In the genomic region with DNA sequence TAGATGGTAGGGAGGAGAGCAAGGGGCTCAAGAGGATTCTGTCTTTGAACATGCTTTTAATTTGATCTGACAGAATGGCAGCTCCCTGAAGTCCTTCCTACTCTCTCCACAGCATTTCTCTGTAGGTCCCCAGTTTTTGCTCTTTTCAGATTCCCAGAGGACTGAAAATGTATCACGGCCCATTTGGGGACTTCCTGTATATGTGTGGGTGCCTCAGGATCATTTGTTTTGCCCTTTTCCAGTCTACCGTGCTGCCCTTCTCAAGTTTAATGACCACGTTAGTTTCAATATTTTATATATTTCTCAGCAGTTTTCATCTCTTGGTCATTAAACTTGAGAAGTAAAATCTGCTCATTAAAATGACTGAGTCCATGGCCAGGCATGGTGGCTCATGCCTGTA, we compare ENCODE assay signal across 12 cellular contexts. TPM values are rescaled to one million over a fixed set of nuclear protein-coding genes. Genes with fewer than 3 reads are reported as not detected.
A peak's percentile ranks its signal among the peaks of the same experiment; 100 is the strongest.
DNase-seq lines count a peak whose midpoint lies in the region; ATAC-seq and TF ChIP-seq lines count a peak whose summit lies in the region.
"Had no signal": no experiment of that assay in that cellular context is flagged by ENCODE, and none has a peak within 500 bp of the region (broad histone marks: within the 10 kb centered on the region; RNA-seq: fewer than 3 reads in every experiment).

No MANE protein-coding gene starts in this region.

- no peaks in the 10 kb centered on the region for H3K9me3 ChIP-seq in tibial artery
- H3K9me3 ChIP-seq: testis had no signal

- H3K4me3 ChIP-seq in tibial artery, result no peak overlapping the region
- H3K4me3 ChIP-seq: skin epidermis, testis had no signal

- H3K27me3 ChIP-seq in tibial artery, result no peaks in the 10 kb centered on the region
- H3K27me3 ChIP-seq: testis had no signal

- peak overlapping the region; percentile 94 to 98 for H3K27ac ChIP-seq in tibial artery
- H3K27ac ChIP-seq: testis had no signal

- CTCF ChIA-PET in T-cell (lab: Charles Lee), result interaction anchor here in 1 of 2 donors (0.5 kb wide), 1 partner anchor 323 kb away, joined by 5 read pairs; no protein-coding TSS in a partner anchor

- H3K4me1 ChIP-seq in tibial artery, result peaks cover 0 to 63% (median 18%) of the 10 kb centered on the region in 4 donors
- H3K4me1 ChIP-seq: testis had no signal

- no peaks in the 10 kb centered on the region for H3K36me3 Mint-ChIP-seq in activated naive CD4-positive, alpha-beta T cell treated with anti-CD3 and anti-CD28 coated beads, Interleukin-2, amount 50 U/mL, for 24 hours
- peaks cover 5% of the 10 kb centered on the region for H3K36me3 Mint-ChIP-seq in T-cell
- no peaks in the 10 kb centered on the region for H3K36me3 Mint-ChIP-seq in immature natural killer cell

- intact Hi-C loops in tibial artery (cut with DNase I; ENCODE audit: low total_unique reads), result loop anchor here (10.0 kb wide), 2 partner anchors 88 to 142 kb away; no protein-coding TSS in a partner anchor

- DNase-seq in activated naive CD4-positive, alpha-beta T cell (lab: John Stamatoyannopoulos, UW), result no peak
- no peak for DNase-seq in T-cell
- DNase-seq in immature natural killer cell, result no peak
- no peak for DNase-seq in tibial artery
- no peak for DNase-seq in NCI-H2029 treated with DMSO at 0.1 percent for 48 hours (lab: John Stamatoyannopoulos, UW)
- no peak for DNase-seq in NCI-H146 treated with DMSO at 0.1 percent for 48 hours (lab: John Stamatoyannopoulos, UW; ENCODE audit: unreplicated experiment)
- DNase-seq: DMS53, NCI-H1105 treated with DMSO at 0.1 percent for 48 hours, testis had no signal

- H3K27ac Mint-ChIP-seq in activated naive CD4-positive, alpha-beta T cell treated with anti-CD3 and anti-CD28 coated beads, Interleukin-2, amount 50 U/mL, for 24 hours, result no peak overlapping the region
- H3K27ac Mint-ChIP-seq in T-cell (peak overlapping the region in 1 of 2 donors; percentile 93), immature natural killer cell (peak overlapping the region; percentile 79 to 93 (median 87))

- H3K9me3 Mint-ChIP-seq in activated naive CD4-positive, alpha-beta T cell treated with anti-CD3 and anti-CD28 coated beads, Interleukin-2, amount 50 U/mL, for 24 hours, result no peaks in the 10 kb centered on the region
- H3K9me3 Mint-ChIP-seq in T-cell, result no peaks in the 10 kb centered on the region
- H3K9me3 Mint-ChIP-seq in immature natural killer cell, result no peaks in the 10 kb centered on the region

- no peak for ATAC-seq in T-cell (replicated peaks in 1 of 4)
- ATAC-seq in HG03342 (IDR thresholded peaks at IDR 0.05; ENCODE audit: unreplicated experiment), result no peak

- TF ChIP-seq CTCF in tibial artery (IDR thresholded peaks at IDR 0.05), result no peak

- H3K4me3 Mint-ChIP-seq in activated naive CD4-positive, alpha-beta T cell treated with anti-CD3 and anti-CD28 coated beads, Interleukin-2, amount 50 U/mL, for 24 hours, result peak overlapping the region; percentile 90
- H3K4me3 Mint-ChIP-seq in T-cell (peak overlapping the region; percentile 87 to 96 (median 88)), immature natural killer cell (peak overlapping the region; percentile 44 to 98 (median 95))

- POLR2A ChIA-PET in T-cell (lab: Charles Lee), result no interaction called here

- H3K36me3 ChIP-seq in tibial artery, result no peaks in the 10 kb centered on the region

- no peaks in the 10 kb centered on the region for H3K27me3 Mint-ChIP-seq in activated naive CD4-positive, alpha-beta T cell treated with anti-CD3 and anti-CD28 coated beads, Interleukin-2, amount 50 U/mL, for 24 hours
- no peaks in the 10 kb centered on the region for H3K27me3 Mint-ChIP-seq in T-cell
- H3K27me3 Mint-ChIP-seq in immature natural killer cell (ENCODE audit: low read depth in 3 of 3), result peaks cover 0 to 3% (median 1%) of the 10 kb centered on the region in 3 donors

- peaks cover 68% of the 10 kb centered on the region for H3K4me1 Mint-ChIP-seq in activated naive CD4-positive, alpha-beta T cell treated with anti-CD3 and anti-CD28 coated beads, Interleukin-2, amount 50 U/mL, for 24 hours
- peaks cover 56 to 67% (median 67%) of the 10 kb centered on the region in 3 donors for H3K4me1 Mint-ChIP-seq in T-cell
- H3K4me1 Mint-ChIP-seq in immature natural killer cell, result peaks cover 26 to 38% of the 10 kb centered on the region in 2 donors

RNA-seq across cellular contexts. Expression of a gene that starts 2.3 kb away (rescaled TPM):
- 10 to 100 TPM; 46.3 to 58.1 (median 47.6) TPM for total RNA-seq in T-cell
- polyA plus RNA-seq in immature natural killer cell, result 10 to 100 TPM; 15.2 to 33.3 (median 18.0) TPM
